Comparison of ENCODE assay signal across 10 cellular contexts in the genomic region with DNA sequence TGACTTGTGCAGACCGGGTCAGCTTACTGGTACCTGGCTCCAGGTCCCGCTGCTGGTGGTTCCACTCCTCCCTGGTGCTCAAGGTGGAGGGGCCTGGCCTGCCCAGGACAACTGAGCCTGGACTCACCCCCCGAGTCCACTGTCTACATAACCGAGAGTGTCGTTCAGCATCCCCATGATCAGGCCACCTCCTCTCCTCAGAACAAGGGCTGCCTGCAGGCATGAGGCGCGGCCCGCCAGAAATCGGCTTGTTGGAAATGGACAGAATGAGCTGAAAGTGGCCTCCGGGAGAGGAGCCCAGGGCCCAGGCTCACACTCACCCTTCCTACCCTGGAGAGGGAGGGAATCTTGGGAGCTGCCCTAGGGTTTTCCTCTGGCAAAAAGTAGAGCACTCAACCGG. TPM values are rescaled to one million over a fixed set of nuclear protein-coding genes. Genes with fewer than 3 reads are reported as not detected.
"Had no signal": no experiment of that assay in that cellular context is flagged by ENCODE, and none has a peak within 500 bp of the region (broad histone marks: within the 10 kb centered on the region; RNA-seq: fewer than 3 reads in every experiment).

No MANE protein-coding gene starts in this region.

- FAIRE-seq: K562 had no signal

- H3K27ac ChIP-seq: HL-60 had no signal

- H3K4me1 ChIP-seq: HAP-1 had no signal

- ATAC-seq: HCT116, K562 had no signal

- H3K9me3 ChIP-seq: HAP-1 had no signal

- H3K4me3 ChIP-seq: HAP-1, K562 had no signal

- DNase-seq: GOT3, H7, HFFc6, IMR-90 had no signal

- H3K36me3 ChIP-seq: HAP-1 had no signal

RNA-seq across cellular contexts. Expression of a gene that starts 38.9 kb away (rescaled TPM):
- total RNA-seq: H4, HT1080, IMR-90 had no signal
